9 cellular contexts compared by ENCODE assay signal in the genomic region with DNA sequence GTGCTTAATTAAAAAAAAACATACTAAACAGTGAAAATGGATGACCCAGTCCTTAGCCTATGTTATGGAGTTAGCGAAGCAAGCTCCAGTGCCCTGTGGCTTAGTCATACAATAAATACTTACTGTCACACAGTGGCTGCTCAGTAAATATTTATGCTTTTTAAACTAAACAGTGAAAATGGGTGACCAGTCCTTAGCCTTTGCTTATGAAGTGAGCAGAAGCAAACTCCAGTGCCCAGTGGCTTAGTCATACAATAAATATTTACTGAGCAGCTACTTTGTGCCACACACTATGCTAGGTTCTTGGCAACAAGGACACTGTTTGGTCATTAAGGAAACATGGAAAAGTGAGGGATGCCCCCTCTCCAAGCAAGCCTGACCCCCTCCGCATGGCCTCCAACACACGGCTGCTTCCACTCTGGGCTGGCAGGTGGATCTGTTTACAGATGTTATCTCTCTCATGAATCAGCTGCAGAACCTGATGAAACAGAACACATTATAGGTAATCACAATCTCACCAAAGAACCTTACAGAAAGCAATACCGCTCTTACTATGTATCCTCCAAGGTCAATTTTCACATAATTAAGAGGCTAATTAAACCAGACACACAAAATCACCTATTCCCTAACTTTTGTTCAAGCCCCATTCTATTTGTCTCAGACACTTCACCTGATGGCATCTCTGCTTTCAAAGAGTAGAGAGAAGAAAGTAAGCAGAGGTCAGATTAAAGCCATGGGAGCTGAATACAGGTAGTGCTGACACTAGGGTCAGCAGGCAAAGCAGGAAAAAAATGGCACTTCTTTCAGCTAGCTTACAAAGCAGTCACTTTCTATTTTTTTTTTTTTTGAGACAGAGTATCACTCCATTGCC. TPM values are rescaled to one million over a fixed set of nuclear protein-coding genes. Genes with fewer than 3 reads are reported as not detected.
DNase-seq lines count a peak whose midpoint lies in the region; ATAC-seq and TF ChIP-seq lines count a peak whose summit lies in the region.
"Had no signal": no experiment of that assay in that cellular context is flagged by ENCODE, and none has a peak within 500 bp of the region (broad histone marks: within the 10 kb centered on the region; RNA-seq: fewer than 3 reads in every experiment).

No MANE protein-coding gene starts in this region.

- intact Hi-C loops in left colon (cut with DNase I, micrococcal nuclease) = no loop called here
- intact Hi-C loops in sciatic nerve (cut with DNase I) = no loop called here
- intact Hi-C loops in transverse colon (cut with DNase I; ENCODE audit: low total_unique reads) = no loop called here

- TF ChIP-seq CTCF in transverse colon (IDR thresholded peaks at IDR 0.05) = no peak

- no peak for TF ChIP-seq EP300 in transverse colon (IDR thresholded peaks at IDR 0.05; ENCODE audit: low read depth)

- TF ChIP-seq POLR2A in transverse colon (IDR thresholded peaks at IDR 0.05) = no peak

- no peak overlapping the region for H3K4me3 ChIP-seq in transverse colon
- H3K4me3 ChIP-seq: heart right ventricle had no signal

- H3K9me3 ChIP-seq in transverse colon = no peaks in the 10 kb centered on the region
- H3K9me3 ChIP-seq: heart right ventricle had no signal

- ATAC-seq in left colon (peak; percentile 61), HG03457 (IDR thresholded peaks at IDR 0.05; ENCODE audit: unreplicated experiment) (no peak), sciatic nerve (no peak)
- ATAC-seq: heart right ventricle had no signal

- H3K27ac ChIP-seq in transverse colon = peak overlapping the region in 2 of 4 donors; percentile 7 to 19
- H3K27ac ChIP-seq: heart right ventricle had no signal

- H3K36me3 ChIP-seq in transverse colon = peaks cover 0 to 27% (median 8%) of the 10 kb centered on the region in 4 donors

- no peaks in the 10 kb centered on the region for H3K4me1 ChIP-seq in transverse colon

- H3K27me3 ChIP-seq in transverse colon = no peaks in the 10 kb centered on the region
- H3K27me3 ChIP-seq: heart right ventricle had no signal

- in situ Hi-C loops in transverse colon (cut with MboI; ENCODE audit: low pct_ligation_motif_present in 1 of 4, low pct_unique_long_range_greater_than_20kb in 1 of 4, low sequenced_read_pairs in 3 of 4) = no loop called here

- WGBS in transverse colon (ENCODE audit: low coverage in 1 of 2), 2 donors = 83 to 89% methylated on average over 2 to 4 of the region's 4 CpGs

- DNase-seq in AG20443 (ENCODE audit: low spot score) (peak; percentile 54), LoVo (ENCODE audit: low spot score) (peak; percentile 7), amniotic stem cell (lab: John Stamatoyannopoulos, UW) (peak; percentile 10), left colon (no peak), DMS 273 treated with DMSO at 0.1 percent for 48 hours (lab: John Stamatoyannopoulos, UW) (no peak), sciatic nerve (ENCODE audit: low spot score) (no peak), transverse colon (no peak)
- DNase-seq: heart right ventricle had no signal

RNA-seq across cellular contexts. Expression of gene CDK5RAP1, which starts 27.3 kb away (rescaled TPM):
- total RNA-seq in left colon (10 to 100 TPM; 16.6 to 27.4 TPM), sciatic nerve (27.4 TPM), transverse colon (10 to 100 TPM in 3 of 4 donors, 1 to 10 TPM in 1; 8.6 to 21.3 (median 20.3) TPM)

Comparison
In these comparisons a context has a peak if more than half of its experiments do, and no peak if none do; other contexts are left out.
1. DNase-seq: peak in AG20443 (single experiment), LoVo (single experiment) and amniotic stem cell (single experiment); none in left colon (0 of 2), DMS 273 treated with DMSO at 0.1 percent for 48 hours (single experiment), sciatic nerve (single experiment) and transverse colon (single experiment).